21 cellular contexts compared by ENCODE assay signal in the genomic region with DNA sequence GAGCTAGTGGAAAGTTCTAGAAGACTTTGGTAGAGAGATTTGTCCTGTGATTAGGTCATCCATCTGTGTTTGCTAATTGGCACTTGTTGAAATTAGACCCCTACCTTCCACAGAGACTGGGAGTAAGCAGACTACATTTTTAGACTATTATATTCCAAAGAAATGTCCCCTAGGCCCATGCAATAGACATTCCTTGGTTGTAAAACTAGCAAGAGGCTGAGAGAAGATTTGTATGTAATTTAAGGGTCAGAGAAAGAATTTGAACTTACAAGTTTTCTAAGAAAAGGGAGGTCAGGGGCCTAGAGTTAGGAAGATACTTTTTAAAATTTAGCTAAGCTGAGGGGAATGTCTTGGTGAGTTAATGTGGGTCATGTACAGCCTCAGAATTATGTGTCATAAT.
"Had no signal": no experiment of that assay in that cellular context is flagged by ENCODE, and none has a peak within 500 bp of the region (broad histone marks: within the 10 kb centered on the region; RNA-seq: fewer than 3 reads in every experiment).

No MANE protein-coding gene starts in this region.

- H3K9me3 ChIP-seq: esophagus squamous epithelium, prostate gland, right lobe of liver had no signal

- H3K4me1 ChIP-seq: esophagus squamous epithelium, foreskin keratinocyte, parathyroid adenoma, prostate gland, right lobe of liver had no signal

- H3K27me3 Mint-ChIP-seq: dendritic cell treated with granulocyte-macrophage colony-stimulating factor and Interleukin-4, amounts not matched to agents 40 ng/mL and 50 ng/mL, for 4 days; effector memory CD8-positive, alpha-beta T cell; naive B cell; stimulated activated naive B cell treated with anti-CD40 and anti-IgM and Interleukin-4, amounts not matched to agents 10 μg/mL and 1 μg/mL and 100 μg/mL, for 72 hours had no signal

- H3K36me3 Mint-ChIP-seq: naive B cell; stimulated activated naive B cell treated with anti-CD40 and anti-IgM and Interleukin-4, amounts not matched to agents 10 μg/mL and 1 μg/mL and 100 μg/mL, for 72 hours; type B pancreatic cell had no signal

- H3K27ac Mint-ChIP-seq: dendritic cell treated with granulocyte-macrophage colony-stimulating factor and Interleukin-4, amounts not matched to agents 40 ng/mL and 50 ng/mL, for 4 days; effector memory CD8-positive, alpha-beta T cell; naive B cell; stimulated activated naive B cell treated with anti-CD40 and anti-IgM and Interleukin-4, amounts not matched to agents 10 μg/mL and 1 μg/mL and 100 μg/mL, for 72 hours; type B pancreatic cell had no signal

- H3K9ac ChIP-seq: parathyroid adenoma had no signal

- H2AFZ ChIP-seq: hepatocyte, parathyroid adenoma had no signal

- DNase-seq: effector memory CD8-positive, alpha-beta T cell; esophagus squamous epithelium; foreskin keratinocyte; head of caudate nucleus; left colon; left ventricle myocardium superior; mesendoderm; naive B cell; occipital lobe; right lobe of liver; stimulated activated CD4-positive, alpha-beta T cell treated with anti-CD3 and anti-CD28 coated beads, Interleukin-2, amount 100 ng/mL, for 24 hours; stimulated activated CD4-positive, alpha-beta T cell treated with anti-CD3 and anti-CD28 coated beads, Interleukin-4, amount 100 ng/mL, for 4 hours; stimulated activated naive B cell treated with anti-CD40 and anti-IgM and Interleukin-4, amounts not matched to agents 10 μg/mL and 1 μg/mL and 100 μg/mL, for 72 hours had no signal

- H3K79me2 ChIP-seq: hepatocyte, parathyroid adenoma had no signal

- H3K27ac ChIP-seq: esophagus squamous epithelium, foreskin keratinocyte, hepatocyte, parathyroid adenoma, prostate gland, right lobe of liver, skin epidermis had no signal

- H3K4me1 Mint-ChIP-seq: naive B cell; stimulated activated naive B cell treated with anti-CD40 and anti-IgM and Interleukin-4, amounts not matched to agents 10 μg/mL and 1 μg/mL and 100 μg/mL, for 72 hours had no signal

- H3K36me3 ChIP-seq: esophagus squamous epithelium, prostate gland, right lobe of liver had no signal

- ATAC-seq: effector memory CD8-positive, alpha-beta T cell; foreskin keratinocyte; left colon; left ventricle myocardium superior; right lobe of liver; stimulated activated naive B cell treated with anti-CD40 and anti-IgM and Interleukin-4, amounts not matched to agents 10 μg/mL and 1 μg/mL and 100 μg/mL, for 72 hours had no signal

- H3K9me3 Mint-ChIP-seq: effector memory CD8-positive, alpha-beta T cell; nephron had no signal

- H3K4me3 Mint-ChIP-seq: dendritic cell treated with granulocyte-macrophage colony-stimulating factor and Interleukin-4, amounts not matched to agents 40 ng/mL and 50 ng/mL, for 4 days; effector memory CD8-positive, alpha-beta T cell; naive B cell; nephron; stimulated activated naive B cell treated with anti-CD40 and anti-IgM and Interleukin-4, amounts not matched to agents 10 μg/mL and 1 μg/mL and 100 μg/mL, for 72 hours; type B pancreatic cell had no signal

- H3K27me3 ChIP-seq: esophagus squamous epithelium, foreskin keratinocyte, hepatocyte, right lobe of liver had no signal

- H3K4me3 ChIP-seq: esophagus squamous epithelium, hepatocyte, lung, prostate gland, right lobe of liver, skin epidermis had no signal

- H3K4me2 ChIP-seq: hepatocyte had no signal
